1 cellular context compared by ENCODE assay signal in the genomic region with DNA sequence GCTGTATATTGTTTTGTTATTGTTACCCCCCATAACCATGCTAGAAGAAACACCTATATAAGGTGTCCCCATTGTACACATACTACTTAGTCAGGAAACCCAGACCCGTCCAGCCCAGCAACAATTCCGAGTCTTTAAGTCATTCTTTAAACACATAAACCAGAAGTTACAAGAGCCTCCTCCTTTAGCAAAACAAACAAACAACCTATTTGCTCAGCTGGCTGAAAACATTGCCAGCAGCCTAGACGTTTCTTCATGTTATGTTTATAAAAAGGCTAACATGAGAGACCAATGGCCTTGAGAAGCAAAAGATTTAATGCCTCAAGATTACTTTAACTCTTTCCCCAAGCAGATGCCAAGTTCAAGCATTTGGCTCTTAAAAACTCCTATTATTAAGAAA.
TF ChIP-seq lines count a peak whose summit lies in the region.

No MANE protein-coding gene starts in this region.

TF ChIP-seq in endothelial cell of umbilical vein, 7 proteins besides CTCF, POLR2A, EP300 and RAD21 (continued from another document):
- TF ChIP-seq GATA2 (IDR thresholded peaks at IDR 0.05; ENCODE audit: insufficient read depth, insufficient read length, low read depth, low read length) (no peak), EZH2 (IDR thresholded peaks at IDR 0.05; ENCODE audit: borderline replicate concordance, low read depth, low read length, severe bottlenecking) (no peak)
